16 cellular contexts compared by ENCODE assay signal in genomic region chr18:11986061-11986460, GRCh38. TPM values are rescaled to one million over a fixed set of nuclear protein-coding genes. Genes with fewer than 3 reads are reported as not detected.
DNase-seq lines count a peak whose midpoint lies in the region; ATAC-seq and TF ChIP-seq lines count a peak whose summit lies in the region.
"Had no signal": no experiment of that assay in that cellular context is flagged by ENCODE, and none has a peak within 500 bp of the region (broad histone marks: within the 10 kb centered on the region; RNA-seq: fewer than 3 reads in every experiment).

No MANE protein-coding gene starts in this region.

- H3K36me3 Mint-ChIP-seq in naive thymus-derived CD8-positive, alpha-beta T cell: peaks cover 0 to 5% (median 0%) of the 10 kb centered on the region in 3 donors

- WGBS in esophagus squamous epithelium, 2 donors: 60 to 79% methylated on average over 8 to 9 of the region's 9 CpGs

- H3K36me3 ChIP-seq in esophagus squamous epithelium: peaks cover 0 to 3% (median 0%) of the 10 kb centered on the region in 3 donors

- DNase-seq in left ventricle myocardium superior (peak; percentile 27), cardiac septum (ENCODE audit: low spot score) (no peak), esophagus squamous epithelium (lab: John Stamatoyannopoulos, UW) (no peak), posterior vena cava (ENCODE audit: low spot score) (peak; percentile 69)
- DNase-seq in activated CD8-positive, alpha-beta memory T cell treated with anti-CD3 and anti-CD28 coated beads, Interleukin-2, amount 50 U/mL, for 48 hours: no peak
- no peak for DNase-seq in naive thymus-derived CD8-positive, alpha-beta T cell
- DNase-seq: GDM1, GOT3, NCI-H1048, NCI-H146, NCI-H2081, NCI-H510A treated with DMSO at 0.1 percent for 48 hours, NCI-H82 had no signal

- peaks cover 7 to 18% (median 10%) of the 10 kb centered on the region in 4 donors for H3K4me1 Mint-ChIP-seq in naive thymus-derived CD8-positive, alpha-beta T cell

- peaks cover 47 to 97% (median 61%) of the 10 kb centered on the region in 3 donors for H3K4me1 ChIP-seq in esophagus squamous epithelium

- no peak for TF ChIP-seq CTCF in esophagus squamous epithelium (IDR thresholded peaks at IDR 0.05)

- H3K9me3 Mint-ChIP-seq in naive thymus-derived CD8-positive, alpha-beta T cell: no peaks in the 10 kb centered on the region

- intact Hi-C loops in left ventricle myocardium superior (cut with micrococcal nuclease) (loop anchor here (5.0 kb wide), 1 partner anchor 39 kb away; no protein-coding TSS in a partner anchor), cardiac septum (cut with DNase I) (loop anchor here (10.0 kb wide), 1 partner anchor 49 kb away; no protein-coding TSS in a partner anchor), esophagus squamous epithelium (cut with DNase I) (no loop called here), posterior vena cava (cut with DNase I) (no loop called here)

- peak overlapping the region; percentile 10 to 96 (median 81) for H3K27ac ChIP-seq in esophagus squamous epithelium
- H3K27ac ChIP-seq: BLaER1 had no signal

- no peak for ATAC-seq in left ventricle myocardium superior
- ATAC-seq in HG03521 (IDR thresholded peaks at IDR 0.05; ENCODE audit: unreplicated experiment): no peak
- no peak for ATAC-seq in GM19328 (IDR thresholded peaks at IDR 0.05; ENCODE audit: unreplicated experiment)
- no peak for ATAC-seq in naive thymus-derived CD8-positive, alpha-beta T cell

- H3K27ac Mint-ChIP-seq in naive thymus-derived CD8-positive, alpha-beta T cell: no peak overlapping the region

- peaks cover 0 to 10% (median 0%) of the 10 kb centered on the region in 5 donors for H3K27me3 Mint-ChIP-seq in naive thymus-derived CD8-positive, alpha-beta T cell

- TF ChIP-seq POLR2A in esophagus squamous epithelium (IDR thresholded peaks at IDR 0.05): no peak

- no peaks in the 10 kb centered on the region for H3K9me3 ChIP-seq in esophagus squamous epithelium
- H3K9me3 ChIP-seq: BLaER1 had no signal

- no peaks in the 10 kb centered on the region for H3K27me3 ChIP-seq in esophagus squamous epithelium
- H3K27me3 ChIP-seq: BLaER1 had no signal

- peak overlapping the region in 2 of 4 donors; percentile 9 to 30 for H3K4me3 ChIP-seq in esophagus squamous epithelium
- H3K4me3 ChIP-seq: BLaER1 had no signal

- no peak overlapping the region for H3K4me3 Mint-ChIP-seq in naive thymus-derived CD8-positive, alpha-beta T cell

- POLR2A ChIA-PET in naive thymus-derived CD8-positive, alpha-beta T cell (lab: Charles Lee): no interaction called here

RNA-seq across cellular contexts. Expression of gene IMPA2, which starts 4.8 kb away (rescaled TPM):
- total RNA-seq in left ventricle myocardium superior (73.3 TPM), cardiac septum (19.9 TPM), esophagus squamous epithelium (100 to 1,000 TPM; 121 to 235 (median 164) TPM), posterior vena cava (10 to 100 TPM; 14.9 to 31.5 TPM)
- 1 to 10 TPM; 7.8 to 9.5 TPM for total RNA-seq in naive thymus-derived CD8-positive, alpha-beta T cell
- 1 to 10 TPM; 4.3 to 8.2 (median 4.5) TPM for polyA plus RNA-seq in naive thymus-derived CD8-positive, alpha-beta T cell

Comparison
In these comparisons a context has a peak if more than half of its experiments do, and no peak if none do; other contexts are left out.
1. DNase-seq: peak in left ventricle myocardium superior (single experiment) and posterior vena cava (single experiment); none in cardiac septum (single experiment), esophagus squamous epithelium (single experiment), activated CD8-positive, alpha-beta memory T cell treated with anti-CD3 and anti-CD28 coated beads, Interleukin-2, amount 50 U/mL, for 48 hours (single experiment) and naive thymus-derived CD8-positive, alpha-beta T cell (0 of 10).
2. intact Hi-C loops: an anchor here in left ventricle myocardium superior (5.0 kb wide) and cardiac septum (10.0 kb wide); none called in esophagus squamous epithelium and posterior vena cava.